15 cellular contexts compared by ENCODE assay signal in the genomic region with DNA sequence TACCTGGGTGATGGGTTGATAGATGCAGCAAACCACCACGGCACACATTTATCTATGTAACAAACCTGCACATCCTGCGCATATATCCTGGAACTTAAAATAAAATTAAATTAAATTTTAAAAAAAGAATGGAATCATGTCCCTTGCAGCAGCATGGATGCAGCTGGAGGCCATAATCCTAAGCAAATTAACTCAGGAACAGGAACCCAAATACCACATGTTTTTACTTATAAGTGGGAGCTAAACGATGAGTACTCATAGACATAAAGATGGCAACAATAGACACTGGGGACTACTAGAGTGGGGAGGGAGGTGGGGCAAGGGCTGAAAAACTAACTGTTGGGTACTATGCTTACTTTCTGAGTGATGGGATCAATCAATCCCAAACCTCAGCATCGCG.
"Had no signal": no experiment of that assay in that cellular context is flagged by ENCODE, and none has a peak within 500 bp of the region (broad histone marks: within the 10 kb centered on the region; RNA-seq: fewer than 3 reads in every experiment).

No MANE protein-coding gene starts in this region.

- H3K36me3 ChIP-seq: ovary, thoracic aorta had no signal

- H3K4me1 Mint-ChIP-seq: activated B cell treated with CpG ODN at 0.5 μM for 24 hours, immature natural killer cell had no signal

- H3K27me3 ChIP-seq: ovary had no signal

- H3K27ac ChIP-seq: foreskin keratinocyte, ovary, thoracic aorta had no signal

- H3K36me3 Mint-ChIP-seq: activated naive CD8-positive, alpha-beta T cell; immature natural killer cell had no signal

- H3K4me3 Mint-ChIP-seq: activated B cell treated with CpG ODN at 0.5 μM for 24 hours; activated CD4-positive, alpha-beta T cell treated with anti-CD3 and anti-CD28 coated beads, Interleukin-2, amount 10 ng/mL, durations not matched to agents 24 days and 14 days; activated naive CD8-positive, alpha-beta T cell; activated T-cell treated with anti-CD3 and anti-CD28 coated beads, Interleukin-2, amount 50 U/mL, for 72 hours; immature natural killer cell; neural crest cell; T-helper 2 cell treated with Interferon-gamma antibody and Interleukin-4, amounts not matched to agents 5 μg/mL and 100 μg/mL, for 36 hours had no signal

- H3K27ac Mint-ChIP-seq: activated B cell treated with CpG ODN at 0.5 μM for 24 hours; activated CD4-positive, alpha-beta T cell treated with anti-CD3 and anti-CD28 coated beads, Interleukin-2, amount 10 ng/mL, durations not matched to agents 24 days and 14 days; activated naive CD8-positive, alpha-beta T cell; activated T-cell treated with anti-CD3 and anti-CD28 coated beads, Interleukin-2, amount 50 U/mL, for 72 hours; immature natural killer cell; T-helper 2 cell treated with Interferon-gamma antibody and Interleukin-4, amounts not matched to agents 5 μg/mL and 100 μg/mL, for 36 hours had no signal

- H3K9me3 ChIP-seq: ovary, thoracic aorta had no signal

- H3K4me1 ChIP-seq: foreskin keratinocyte had no signal

- DNase-seq: activated B cell treated with CpG ODN at 0.5 μM for 24 hours; activated CD4-positive, alpha-beta T cell treated with anti-CD3 and anti-CD28 coated beads, Interleukin-2, amount 10 ng/mL, durations not matched to agents 24 days and 14 days; activated CD8-positive, alpha-beta memory T cell treated with anti-CD3 and anti-CD28 coated beads, Interleukin-2, amount 50 U/mL, for 48 hours; activated gamma-delta T cell; activated T-cell treated with anti-CD3 and anti-CD28 coated beads, Interleukin-2, amount 50 U/mL, for 72 hours; erythroblast; head of caudate nucleus; immature natural killer cell; ovary; stimulated activated CD4-positive, alpha-beta T cell treated with anti-CD3 and anti-CD28 coated beads, Interleukin-2, amount 100 ng/mL, for 24 hours had no signal

- H3K9me3 Mint-ChIP-seq: immature natural killer cell had no signal

- H3K27me3 Mint-ChIP-seq: activated naive CD8-positive, alpha-beta T cell had no signal

- H3K4me3 ChIP-seq: ovary, thoracic aorta had no signal
